In the genomic region with DNA sequence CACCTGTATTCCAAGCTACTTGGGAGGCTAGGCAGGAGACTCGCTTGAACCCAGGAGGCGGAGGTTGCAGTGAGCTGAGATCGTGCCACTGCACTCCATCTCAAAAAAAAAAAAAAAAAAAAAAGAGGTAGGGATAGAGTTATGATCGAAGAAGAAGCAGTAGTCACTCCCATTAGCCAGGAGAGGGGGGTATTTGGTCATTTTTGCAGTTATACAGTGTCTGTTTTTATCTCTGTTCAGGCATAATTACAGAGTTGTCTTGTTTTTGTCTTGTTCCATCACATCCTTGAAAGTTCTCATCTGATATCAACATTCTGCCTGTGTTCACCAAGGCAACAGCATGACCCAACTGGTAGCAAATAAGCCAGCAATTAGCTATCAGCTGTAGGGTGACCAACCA, we compare ENCODE assay signal across 8 cellular contexts.
DNase-seq lines count a peak whose midpoint lies in the region; ATAC-seq, FAIRE-seq and TF ChIP-seq lines count a peak whose summit lies in the region.

No MANE protein-coding gene starts in this region.

- H3K4me3 ChIP-seq in WERI-Rb-1 (ENCODE audit: low read depth, low read length) (no peak overlapping the region), liver (ENCODE audit: low read depth in 1 of 3, low read length in 3 of 3) (no peak overlapping the region)

- peak; percentile 33 to 42 for TF ChIP-seq RAD21 in liver (IDR thresholded peaks at IDR 0.05)

- 66% methylated on average over 4 of the region's 4 CpGs for WGBS in liver

- no peak overlapping the region for H3K9ac ChIP-seq in liver (ENCODE audit: low read depth in 1 of 2, low read length in 2 of 2)

- H3K27me3 ChIP-seq in WERI-Rb-1 (ENCODE audit: insufficient read depth, low read depth, severe bottlenecking) (no peaks in the 10 kb centered on the region), liver (ENCODE audit: control insufficient read depth in 4 of 4, insufficient read depth in 4 of 4, low read length in 3 of 4) (peaks cover 0 to 3% (median 1%) of the 10 kb centered on the region in 4 donors)

- no peak overlapping the region for H3K27ac ChIP-seq in WERI-Rb-1
- H3K27ac ChIP-seq in liver (ENCODE audit: low read depth in 1 of 2, low read length in 2 of 2): no peak overlapping the region

- no peak for ATAC-seq in HG03521 (IDR thresholded peaks at IDR 0.05; ENCODE audit: unreplicated experiment)
- ATAC-seq in GM19397 (IDR thresholded peaks at IDR 0.05; ENCODE audit: unreplicated experiment): no peak

- peak; percentile 14 for TF ChIP-seq CTCF in D721Med (IDR thresholded peaks at IDR 0.05; ENCODE audit: insufficient read depth, missing control alignments)
- 0 out of 2 replicates have a peak, but pooled peaks have one; percentile 7 for TF ChIP-seq CTCF in WERI-Rb-1 (IDR thresholded peaks at IDR 0.05; ENCODE audit: low read depth, low read length)
- peak; percentile 12 for TF ChIP-seq CTCF in liver (IDR thresholded peaks at IDR 0.05; ENCODE audit: low read depth, low read length, missing input control)

- FAIRE-seq in D721Med (lab: Jason Lieb, UNC): no peak

- DNase-seq in D721Med (ENCODE audit: insufficient read length, low spot score) (no peak), LHCN-M2 (ENCODE audit: low read depth) (peak; percentile 63), WERI-Rb-1 (no peak), epidermal melanocyte (ENCODE audit: insufficient read length, low spot score) (no peak)
- no peak for DNase-seq in NK-92 treated with Interleukin-12 subunit alpha and Interleukin-12 subunit beta, amount 100 ng/mL, for 24 hours (lab: John Stamatoyannopoulos, UW)

- H3K36me3 ChIP-seq in WERI-Rb-1 (no peaks in the 10 kb centered on the region), liver (ENCODE audit: control insufficient read depth in 4 of 4, insufficient read depth in 3 of 4, low read depth in 1 of 4, low read length in 3 of 4) (no peaks in the 10 kb centered on the region)

- H3K9me3 ChIP-seq in WERI-Rb-1 (ENCODE audit: severe bottlenecking) (no peaks in the 10 kb centered on the region), liver (ENCODE audit: control insufficient read depth in 4 of 4, low read length in 3 of 4) (no peaks in the 10 kb centered on the region)

- no peaks in the 10 kb centered on the region for H3K4me1 ChIP-seq in liver (ENCODE audit: control insufficient read depth in 4 of 4, insufficient read depth in 4 of 4, low read length in 3 of 4)

TF ChIP-seq in liver, 16 proteins besides CTCF, POLR2A, EP300 and RAD21:
- no peak for TF ChIP-seq EGR1 (IDR thresholded peaks at IDR 0.05; ENCODE audit: low read depth in 2 of 2)
- TF ChIP-seq, protein P1, sequence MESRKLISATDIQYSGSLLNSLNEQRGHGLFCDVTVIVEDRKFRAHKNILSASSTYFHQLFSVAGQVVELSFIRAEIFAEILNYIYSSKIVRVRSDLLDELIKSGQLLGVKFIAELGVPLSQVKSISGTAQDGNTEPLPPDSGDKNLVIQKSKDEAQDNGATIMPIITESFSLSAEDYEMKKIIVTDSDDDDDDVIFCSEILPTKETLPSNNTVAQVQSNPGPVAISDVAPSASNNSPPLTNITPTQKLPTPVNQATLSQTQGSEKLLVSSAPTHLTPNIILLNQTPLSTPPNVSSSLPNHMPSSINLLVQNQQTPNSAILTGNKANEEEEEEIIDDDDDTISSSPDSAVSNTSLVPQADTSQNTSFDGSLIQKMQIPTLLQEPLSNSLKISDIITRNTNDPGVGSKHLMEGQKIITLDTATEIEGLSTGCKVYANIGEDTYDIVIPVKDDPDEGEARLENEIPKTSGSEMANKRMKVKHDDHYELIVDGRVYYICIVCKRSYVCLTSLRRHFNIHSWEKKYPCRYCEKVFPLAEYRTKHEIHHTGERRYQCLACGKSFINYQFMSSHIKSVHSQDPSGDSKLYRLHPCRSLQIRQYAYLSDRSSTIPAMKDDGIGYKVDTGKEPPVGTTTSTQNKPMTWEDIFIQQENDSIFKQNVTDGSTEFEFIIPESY (IDR thresholded peaks at IDR 0.05): no peak
- no peak for TF ChIP-seq TAF1 (conservative IDR thresholded peaks at IDR 0.05)
TF ChIP-seq in liver: peak in this region for 0.
